ENCODE assay signal across 13 cellular contexts in the genomic region with DNA sequence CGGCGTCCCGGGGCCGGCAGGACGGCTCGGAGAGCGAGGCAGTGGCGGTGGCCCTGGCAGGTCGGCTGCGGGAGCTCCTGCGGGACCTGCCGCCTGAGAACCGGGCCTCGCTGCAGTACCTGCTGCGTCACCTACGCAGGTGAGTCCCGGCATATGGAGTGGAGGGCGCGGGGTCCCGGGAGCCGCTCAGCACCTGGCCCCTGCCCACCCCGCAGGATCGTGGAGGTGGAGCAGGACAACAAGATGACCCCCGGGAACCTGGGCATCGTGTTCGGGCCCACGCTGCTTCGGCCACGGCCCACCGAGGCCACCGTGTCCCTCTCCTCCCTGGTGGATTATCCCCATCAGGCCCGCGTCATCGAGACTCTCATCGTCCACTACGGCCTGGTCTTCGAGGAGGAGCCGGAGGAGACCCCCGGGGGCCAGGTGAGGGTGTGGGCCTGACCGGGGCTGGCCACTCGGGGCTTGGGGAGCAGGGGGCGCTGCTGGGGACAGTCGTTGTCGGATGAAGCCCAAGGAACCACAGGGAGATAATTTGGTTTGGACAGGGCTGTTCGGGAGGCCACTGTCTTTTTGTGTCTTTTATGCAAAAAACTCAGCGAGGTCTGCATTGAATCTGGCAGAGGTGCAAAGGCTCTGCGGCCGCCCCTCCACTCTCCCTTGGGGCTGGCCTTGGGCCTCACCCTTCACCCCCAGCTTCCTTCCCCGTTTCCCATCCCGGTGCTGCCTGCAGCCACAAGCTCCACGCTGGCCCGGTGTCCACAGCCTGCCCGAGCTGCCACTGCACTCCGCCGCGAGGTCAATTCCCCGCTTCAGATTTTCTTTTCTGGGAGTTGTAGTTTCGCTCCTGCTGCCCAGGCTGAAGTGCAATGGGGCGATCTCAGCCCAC. TPM values are rescaled to one million over a fixed set of nuclear protein-coding genes. Genes with fewer than 3 reads are reported as not detected.
DNase-seq lines count a peak whose midpoint lies in the region; ATAC-seq, FAIRE-seq and TF ChIP-seq lines count a peak whose summit lies in the region.
"Had no signal": no experiment of that assay in that cellular context is flagged by ENCODE, and none has a peak within 500 bp of the region (broad histone marks: within the 10 kb centered on the region; RNA-seq: fewer than 3 reads in every experiment).

No MANE protein-coding gene starts in this region.

- H3K27me3 Mint-ChIP-seq in T-helper 2 cell treated with Interferon-gamma antibody and Interleukin-4, amounts not matched to agents 5 μg/mL and 100 μg/mL, for 36 hours (ENCODE audit: low read depth), result no peaks in the 10 kb centered on the region
- H3K27me3 Mint-ChIP-seq in glutamatergic neuron (ENCODE audit: unreplicated experiment) (peaks cover 2% of the 10 kb centered on the region), HFFc6 (ENCODE audit: insufficient read depth) (no peaks in the 10 kb centered on the region; the same call in 1 of the 2 replicates)

- H3K4me1 Mint-ChIP-seq in T-helper 2 cell treated with Interferon-gamma antibody and Interleukin-4, amounts not matched to agents 5 μg/mL and 100 μg/mL, for 36 hours (ENCODE audit: low read depth), result peaks cover 22% of the 10 kb centered on the region
- H3K4me1 Mint-ChIP-seq in glutamatergic neuron (ENCODE audit: low read depth, unreplicated experiment), result peaks cover 2% of the 10 kb centered on the region
- H3K4me1 Mint-ChIP-seq in HFFc6 (ENCODE audit: low read depth), result no peaks in the 10 kb centered on the region

- H2AFZ ChIP-seq in PC-3 (ENCODE audit: low read length), result no peak overlapping the region

- H3K9me3 Mint-ChIP-seq in T-helper 2 cell treated with Interferon-gamma antibody and Interleukin-4, amounts not matched to agents 5 μg/mL and 100 μg/mL, for 36 hours, result no peaks in the 10 kb centered on the region
- H3K9me3 Mint-ChIP-seq in glutamatergic neuron (ENCODE audit: unreplicated experiment) (peaks cover 2% of the 10 kb centered on the region), HFFc6 (no peaks in the 10 kb centered on the region)

- peak overlapping the region; percentile 61; the same call in 1 of the 2 replicates for H3K4me2 ChIP-seq in PC-3 (ENCODE audit: low read length)

- no peak overlapping the region for H3K4me3 ChIP-seq in PC-3 (ENCODE audit: low read length)
- peak overlapping the region in 1 of 2 donors; percentile 54 for H3K4me3 ChIP-seq in small intestine (ENCODE audit: low read depth in 1 of 2, low read length in 2 of 2)

- H3K9ac ChIP-seq in PC-3 (ENCODE audit: low read length), result no peak overlapping the region

- H4K20me1 ChIP-seq in PC-3 (ENCODE audit: low read length), result no peaks in the 10 kb centered on the region

- CTCF ChIA-PET in PC-3 (lab: Charles Lee), result no interaction called here

- no peak for ATAC-seq in PC-3

- intact Hi-C loops in PC-3 (cut with micrococcal nuclease), result no loop called here

- FAIRE-seq in small intestine (lab: Jason Lieb, UNC), result no peak
- FAIRE-seq: RCC 7860 had no signal

- H3K36me3 ChIP-seq in PC-3 (ENCODE audit: low read depth, low read length), result no peaks in the 10 kb centered on the region
- peaks cover 3 to 4% of the 10 kb centered on the region in 2 donors for H3K36me3 ChIP-seq in small intestine (ENCODE audit: control insufficient read depth in 2 of 2, insufficient read depth in 2 of 2, low read length in 2 of 2)

- H3K9me2 ChIP-seq in PC-3 (replicated peaks; ENCODE audit: low read length), result no peaks in the 10 kb centered on the region

- TF ChIP-seq CTCF in PC-3 (conservative IDR thresholded peaks at IDR 0.05; ENCODE audit: low read depth, low read length) (no peak), glutamatergic neuron (IDR thresholded peaks at IDR 0.05; ENCODE audit: partially characterized antibody, unreplicated experiment) (no peak), HFFc6 (IDR thresholded peaks at IDR 0.05) (no peak)

- DNase-seq in T-helper 2 cell treated with Interferon-gamma antibody and Interleukin-4, amounts not matched to agents 5 μg/mL and 100 μg/mL, for 36 hours (ENCODE audit: low spot score), result no peak
- DNase-seq in T-helper 2 cell, result no peak
- no peak for DNase-seq in PC-3
- DNase-seq in glutamatergic neuron, result peak; percentile 10
- DNase-seq in small intestine, result no peak
- no peak for DNase-seq in NCI-H2107 treated with DMSO at 0.1 percent for 48 hours (lab: John Stamatoyannopoulos, UW; ENCODE audit: unreplicated experiment)
- no peak for DNase-seq in D341Med (ENCODE audit: low spot score)
- DNase-seq in HFFc6, result no peak
- DNase-seq: cerebellar nuclear complex, foreskin melanocyte, KBM-7, mesenchymal stem cell had no signal

- H3K27ac ChIP-seq in PC-3 (ENCODE audit: low read length), result no peak overlapping the region
- peak overlapping the region; percentile 38 to 63 for H3K27ac ChIP-seq in small intestine (ENCODE audit: low read depth in 1 of 2, low read length in 1 of 2)

- no peaks in the 10 kb centered on the region for H3K9me3 ChIP-seq in PC-3 (ENCODE audit: low read length)
- no peaks in the 10 kb centered on the region for H3K9me3 ChIP-seq in small intestine (ENCODE audit: control insufficient read depth, low read depth)

- peaks cover 69% of the 10 kb centered on the region for H3K36me3 Mint-ChIP-seq in T-helper 2 cell treated with Interferon-gamma antibody and Interleukin-4, amounts not matched to agents 5 μg/mL and 100 μg/mL, for 36 hours (ENCODE audit: low read depth)
- H3K36me3 Mint-ChIP-seq in glutamatergic neuron (ENCODE audit: unreplicated experiment), result no peaks in the 10 kb centered on the region
- H3K36me3 Mint-ChIP-seq in HFFc6 (ENCODE audit: low read depth), result no peaks in the 10 kb centered on the region

- H3K4me1 ChIP-seq in PC-3 (ENCODE audit: insufficient read depth, low read length), result no peaks in the 10 kb centered on the region
- H3K4me1 ChIP-seq in small intestine (ENCODE audit: control insufficient read depth in 2 of 2, insufficient read depth in 1 of 2, low read depth in 1 of 2, low read length in 1 of 2), result peaks cover 0 to 4% of the 10 kb centered on the region in 2 donors

- no peaks in the 10 kb centered on the region for H3F3A ChIP-seq in PC-3 (ENCODE audit: low read length, unreplicated experiment)

- no peak overlapping the region for H3K4me3 Mint-ChIP-seq in T-helper 2 cell treated with Interferon-gamma antibody and Interleukin-4, amounts not matched to agents 5 μg/mL and 100 μg/mL, for 36 hours
- H3K4me3 Mint-ChIP-seq in glutamatergic neuron (ENCODE audit: unreplicated experiment) (no peak overlapping the region), HFFc6 (no peak overlapping the region)

- no TSS peak for BruUV-seq in PC-3 (replicated peaks; lab: Mats Ljungman, UMichigan)

- H3K79me2 ChIP-seq in PC-3 (ENCODE audit: low read length), result no peaks in the 10 kb centered on the region

- H3K27me3 ChIP-seq in PC-3 (ENCODE audit: low read length) (no peaks in the 10 kb centered on the region), small intestine (ENCODE audit: control insufficient read depth in 2 of 2, insufficient read depth in 2 of 2, low read length in 2 of 2) (no peaks in the 10 kb centered on the region)

- WGBS in small intestine, 3 donors, result 22 to 77% (median 45%) methylated on average over 55 to 59 of the region's 59 CpGs

- H3K27ac Mint-ChIP-seq in T-helper 2 cell treated with Interferon-gamma antibody and Interleukin-4, amounts not matched to agents 5 μg/mL and 100 μg/mL, for 36 hours, result peak overlapping the region; percentile 89
- H3K27ac Mint-ChIP-seq in glutamatergic neuron (ENCODE audit: unreplicated experiment) (no peak overlapping the region), HFFc6 (no peak overlapping the region)

- POLR2A ChIA-PET in PC-3 (lab: Charles Lee; ENCODE audit: unreplicated experiment), result interaction anchor here (0.5 kb wide), 1 partner anchor 1378 kb away, joined by 3 read pairs; no protein-coding TSS in a partner anchor

RNA-seq across cellular contexts. Expression of gene POLR2E, which starts 12.0 kb away (rescaled TPM):
- total RNA-seq in PC-3 (2014; rRNA removed) (335 and 375 TPM in 2 replicates), glutamatergic neuron (ENCODE audit: unreplicated experiment) (140 TPM)
- polyA plus RNA-seq in small intestine, result 100 to 1,000 TPM; 141 to 189 (median 143) TPM
- total RNA-seq in HFFc6 (2021; fragmentation: NEBNext Ultra II Directional; extraction: Animal tissue kit (Norgen Biotek cat#: 25700)), result 100 to 1,000 TPM; 224 to 289 (median 250) TPM

RNA-seq across cellular contexts. Expression of gene ARHGAP45, which starts 16.2 kb away (rescaled TPM):
- total RNA-seq in PC-3 (2014; rRNA removed) (45.3 and 68.4 TPM in 2 replicates), glutamatergic neuron (ENCODE audit: unreplicated experiment) (1.7 TPM)
- polyA plus RNA-seq in small intestine, result 10 to 100 TPM; 34.3 to 81.1 (median 62.6) TPM
- under 1 TPM; 0.28 to 0.74 (median 0.60) TPM for total RNA-seq in HFFc6 (2021; fragmentation: NEBNext Ultra II Directional; extraction: Animal tissue kit (Norgen Biotek cat#: 25700))

RNA-seq across cellular contexts. Expression of gene GPX4, which starts 20.6 kb away (rescaled TPM):
- total RNA-seq in PC-3 (2014; rRNA removed) (517 and 644 TPM in 2 replicates), glutamatergic neuron (ENCODE audit: unreplicated experiment) (210 TPM)
- polyA plus RNA-seq in small intestine, result 1,000 to 10,000 TPM in 2 of 3 donors, 100 to 1,000 TPM in 1; 335 to 1,298 (median 1,178) TPM
- 100 to 1,000 TPM; 193 to 237 (median 223) TPM for total RNA-seq in HFFc6 (2021; fragmentation: NEBNext Ultra II Directional; extraction: Animal tissue kit (Norgen Biotek cat#: 25700))

RNA-seq across cellular contexts. Expression of gene ABCA7, which starts 43.3 kb away (rescaled TPM):
- 27.3 and 31.3 TPM in 2 replicates for total RNA-seq in PC-3 (2014; rRNA removed)
- 110 TPM for total RNA-seq in glutamatergic neuron (ENCODE audit: unreplicated experiment)
- polyA plus RNA-seq in small intestine, result 10 to 100 TPM in 2 of 3 donors, 1 to 10 TPM in 1; 6.2 to 60.3 (median 34.2) TPM
- total RNA-seq in HFFc6 (2021; fragmentation: NEBNext Ultra II Directional; extraction: Animal tissue kit (Norgen Biotek cat#: 25700)), result 1 to 10 TPM; 4.6 to 8.1 (median 6.6) TPM

RNA-seq across cellular contexts. Expression of gene CNN2, which starts 56.8 kb away (rescaled TPM):
- total RNA-seq in PC-3 (2014; rRNA removed) (97.9 and 107 TPM in 2 replicates), glutamatergic neuron (ENCODE audit: unreplicated experiment) (117 TPM)
- polyA plus RNA-seq in small intestine, result 10 to 100 TPM; 14.5 to 34.4 (median 26.2) TPM
- 100 to 1,000 TPM; 483 to 579 (median 507) TPM for total RNA-seq in HFFc6 (2021; fragmentation: NEBNext Ultra II Directional; extraction: Animal tissue kit (Norgen Biotek cat#: 25700))

Comparison
In these comparisons a context has a peak if more than half of its experiments do, and no peak if none do; other contexts are left out.
1. RNA of gene ARHGAP45, which starts 16.2 kb away (total RNA-seq): 45.3 to 68.4 TPM in PC-3; 1.7 TPM in glutamatergic neuron (single experiment) and 0.28 to 0.74 TPM in HFFc6; every median in the first group is over 10 times any median in the second.